In genomic region chr15:77009646-77010311, GRCh38 we compare ENCODE assay signal across 12 cellular contexts. TPM values are rescaled to one million over a fixed set of nuclear protein-coding genes. Genes with fewer than 3 reads are reported as not detected.
A peak's percentile ranks its signal among the peaks of the same experiment; 100 is the strongest.
DNase-seq lines count a peak whose midpoint lies in the region; ATAC-seq, FAIRE-seq and TF ChIP-seq lines count a peak whose summit lies in the region.
"Had no signal": no experiment of that assay in that cellular context is flagged by ENCODE, and none has a peak within 500 bp of the region (broad histone marks: within the 10 kb centered on the region; RNA-seq: fewer than 3 reads in every experiment).

No MANE protein-coding gene starts in this region.

- no peak for TF ChIP-seq EP300 in ovary (IDR thresholded peaks at IDR 0.05)

- ATAC-seq in central memory CD8-positive, alpha-beta T cell (replicated peaks; ENCODE audit: extremely low read depth, poor library complexity, severe bottlenecking), result no peak

- no peaks in the 10 kb centered on the region for H3K9me3 ChIP-seq in MG63
- no peaks in the 10 kb centered on the region for H3K9me3 ChIP-seq in osteoblast (ENCODE audit: low read depth, low read length)
- H3K9me3 ChIP-seq in ovary, result no peaks in the 10 kb centered on the region

- no peaks in the 10 kb centered on the region for H3K9me3 Mint-ChIP-seq in activated T-cell treated with anti-CD3 and anti-CD28 coated beads, Interleukin-2, amount 50 U/mL, for 24 hours
- no peaks in the 10 kb centered on the region for H3K9me3 Mint-ChIP-seq in central memory CD8-positive, alpha-beta T cell

- peaks cover 87% of the 10 kb centered on the region for H3K4me1 Mint-ChIP-seq in activated T-cell treated with anti-CD3 and anti-CD28 coated beads, Interleukin-2, amount 50 U/mL, for 24 hours (ENCODE audit: low read depth)
- H3K4me1 Mint-ChIP-seq in central memory CD8-positive, alpha-beta T cell, result peaks cover 85% of the 10 kb centered on the region

- no peak for TF ChIP-seq POLR2A in ovary (IDR thresholded peaks at IDR 0.05)
- TF ChIP-seq POLR2A in GM12891 (IDR thresholded peaks at IDR 0.05; ENCODE audit: low read depth, low read length), result no peak

- no peak for FAIRE-seq in GM12891 (lab: Jason Lieb, UNC)

- H2AFZ ChIP-seq in osteoblast (ENCODE audit: low read length), result no peak overlapping the region

- no peak overlapping the region for H3K4me3 Mint-ChIP-seq in activated T-cell treated with anti-CD3 and anti-CD28 coated beads, Interleukin-2, amount 50 U/mL, for 24 hours
- peak overlapping the region; percentile 67 for H3K4me3 Mint-ChIP-seq in central memory CD8-positive, alpha-beta T cell

- H3K4me1 ChIP-seq in osteoblast (ENCODE audit: insufficient read depth, low read length) (no peaks in the 10 kb centered on the region), ovary (ENCODE audit: insufficient read depth) (no peaks in the 10 kb centered on the region)

- peaks cover 75% of the 10 kb centered on the region for H3K36me3 Mint-ChIP-seq in activated T-cell treated with anti-CD3 and anti-CD28 coated beads, Interleukin-2, amount 50 U/mL, for 24 hours (ENCODE audit: low read depth)
- peaks cover 30% of the 10 kb centered on the region for H3K36me3 Mint-ChIP-seq in central memory CD8-positive, alpha-beta T cell (ENCODE audit: insufficient read depth)

- H3K36me3 ChIP-seq in MG63 (no peaks in the 10 kb centered on the region), osteoblast (ENCODE audit: insufficient read depth, low read length) (no peaks in the 10 kb centered on the region), ovary (no peaks in the 10 kb centered on the region)

- H3K4me3 ChIP-seq in MG63 (no peak overlapping the region), osteoblast (ENCODE audit: insufficient read depth, low read length) (no peak overlapping the region), ovary (no peak overlapping the region)

- no peak overlapping the region for H3K4me2 ChIP-seq in osteoblast (ENCODE audit: insufficient read depth, low read length)

- intact Hi-C loops in ovary (cut with DNase I), result no loop called here

- no peaks in the 10 kb centered on the region for H4K20me1 ChIP-seq in osteoblast (ENCODE audit: insufficient read depth, low read length)

- peak overlapping the region; percentile 90 for H3K27ac Mint-ChIP-seq in activated T-cell treated with anti-CD3 and anti-CD28 coated beads, Interleukin-2, amount 50 U/mL, for 24 hours
- H3K27ac Mint-ChIP-seq in central memory CD8-positive, alpha-beta T cell (ENCODE audit: low read depth), result peak overlapping the region; percentile 97

- no peaks in the 10 kb centered on the region for H3K27me3 Mint-ChIP-seq in activated T-cell treated with anti-CD3 and anti-CD28 coated beads, Interleukin-2, amount 50 U/mL, for 24 hours
- H3K27me3 Mint-ChIP-seq in central memory CD8-positive, alpha-beta T cell, result no peaks in the 10 kb centered on the region

- no peak for TF ChIP-seq CTCF in osteoblast (IDR thresholded peaks at IDR 0.05; ENCODE audit: extremely low read depth, low read depth, low read length)
- TF ChIP-seq CTCF in ovary (IDR thresholded peaks at IDR 0.05), result no peak

- 83 to 86% (median 84%) methylated on average over 14 of the region's 14 CpGs for WGBS in ovary, 3 donors

- no peaks in the 10 kb centered on the region for H3K27me3 ChIP-seq in MG63
- H3K27me3 ChIP-seq in osteoblast (ENCODE audit: insufficient read depth, low read length), result peaks cover 9% of the 10 kb centered on the region
- no peaks in the 10 kb centered on the region for H3K27me3 ChIP-seq in ovary

- H3K79me2 ChIP-seq in osteoblast (ENCODE audit: insufficient read depth, low read length), result no peaks in the 10 kb centered on the region

- DNase-seq in activated T-cell treated with anti-CD3 and anti-CD28 coated beads, Interleukin-2, amount 50 U/mL, for 24 hours, result no peak
- DNase-seq in activated T-cell treated with anti-CD3 and anti-CD28 coated beads for 4 hours (no peak), MG63 (peak; percentile 27), osteoblast (ENCODE audit: insufficient read length, low spot score, missing footprints) (peak; percentile 94), ovary (no peak), GM12891 (ENCODE audit: insufficient read length, low spot score) (no peak), SW480 (ENCODE audit: low spot score) (no peak)
- no peak for DNase-seq in central memory CD8-positive, alpha-beta T cell (ENCODE audit: low spot score in 2 of 2)
- DNase-seq: mesenchymal stem cell, NCI-H1092, NCI-H510A had no signal

- no peak overlapping the region for H3K27ac ChIP-seq in osteoblast (ENCODE audit: low read depth, low read length)
- H3K27ac ChIP-seq in ovary, result no peak overlapping the region
- H3K27ac ChIP-seq: epithelial cell of prostate had no signal

TF ChIP-seq in GM12891, 5 proteins besides CTCF, POLR2A, EP300 and RAD21:
- TF ChIP-seq PAX5 (IDR thresholded peaks at IDR 0.05; ENCODE audit: insufficient read depth, low read length, severe bottlenecking) (no peak), POLR2AphosphoS5 (IDR thresholded peaks at IDR 0.05; ENCODE audit: low read depth, low read length) (no peak), POU2F2 (IDR thresholded peaks at IDR 0.05; ENCODE audit: low read depth, low read length) (no peak), TAF1 (IDR thresholded peaks at IDR 0.05; ENCODE audit: low read depth, low read length) (no peak), SPI1 (IDR thresholded peaks at IDR 0.05; ENCODE audit: low read depth, low read length) (no peak)

RNA-seq across cellular contexts. Expression of gene PSTPIP1, which starts 14.9 kb away (rescaled TPM):
- not detected in 2 replicates for total RNA-seq in MG63 (2014; rRNA removed; shearing (Covaris generic); ENCODE audit: low replicate concordance)
- total RNA-seq in osteoblast, result not detected in 2 replicates
- total RNA-seq in ovary, result 10 to 100 TPM in 1 of 7 donors, 1 to 10 TPM in 6; 1.8 to 10.9 (median 3.7) TPM
- 1 to 10 TPM; 1.4 to 2.4 TPM for polyA plus RNA-seq in ovary
- polyA plus RNA-seq in GM12891 (2012; ENCODE audit: low read depth, missing spikeins), result 5.2 TPM

Comparison
In these comparisons a context has a peak if more than half of its experiments do, and no peak if none do; other contexts are left out.
1. DNase-seq: peak in MG63 (single experiment) and osteoblast (single experiment); none in activated T-cell treated with anti-CD3 and anti-CD28 coated beads, Interleukin-2, amount 50 U/mL, for 24 hours (single experiment), activated T-cell treated with anti-CD3 and anti-CD28 coated beads for 4 hours (single experiment), central memory CD8-positive, alpha-beta T cell (0 of 2), ovary (0 of 5), GM12891 (single experiment) and SW480 (single experiment).